In the genomic region with DNA sequence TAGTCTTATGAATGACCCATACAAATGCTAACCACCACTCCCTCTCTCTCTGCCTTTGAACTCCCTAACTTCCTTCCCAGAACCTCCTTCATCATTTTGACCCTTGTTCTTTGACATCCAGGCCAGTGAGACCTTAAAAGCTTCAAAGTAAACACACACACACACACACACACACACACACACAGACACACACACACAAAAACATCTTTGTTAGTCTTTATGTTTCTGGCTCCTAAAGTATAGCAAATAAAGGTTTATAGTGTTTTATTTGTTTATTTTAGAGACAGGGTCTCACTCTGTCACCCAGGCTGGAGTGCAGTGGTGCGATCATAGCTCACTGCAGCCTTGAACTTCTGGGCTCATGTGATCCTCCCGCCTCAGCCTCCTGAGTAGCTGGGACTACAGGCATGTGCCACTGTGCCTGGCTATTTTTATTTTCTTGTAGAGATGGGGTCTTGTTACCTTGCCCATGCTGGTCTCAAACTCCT, we compare ENCODE assay signal across 4 cellular contexts. TPM values are rescaled to one million over a fixed set of nuclear protein-coding genes. Genes with fewer than 3 reads are reported as not detected.
"Had no signal": no experiment of that assay in that cellular context is flagged by ENCODE, and none has a peak within 500 bp of the region (broad histone marks: within the 10 kb centered on the region; RNA-seq: fewer than 3 reads in every experiment).

No MANE protein-coding gene starts in this region.

RNA-seq across cellular contexts. Expression of a gene that starts 9.8 kb away (rescaled TPM):
- total RNA-seq: HT1080, SJSA1 had no signal
- polyA plus RNA-seq: IgD-negative memory B cell, K562 had no signal
